20 cellular contexts compared by ENCODE assay signal in the genomic region with DNA sequence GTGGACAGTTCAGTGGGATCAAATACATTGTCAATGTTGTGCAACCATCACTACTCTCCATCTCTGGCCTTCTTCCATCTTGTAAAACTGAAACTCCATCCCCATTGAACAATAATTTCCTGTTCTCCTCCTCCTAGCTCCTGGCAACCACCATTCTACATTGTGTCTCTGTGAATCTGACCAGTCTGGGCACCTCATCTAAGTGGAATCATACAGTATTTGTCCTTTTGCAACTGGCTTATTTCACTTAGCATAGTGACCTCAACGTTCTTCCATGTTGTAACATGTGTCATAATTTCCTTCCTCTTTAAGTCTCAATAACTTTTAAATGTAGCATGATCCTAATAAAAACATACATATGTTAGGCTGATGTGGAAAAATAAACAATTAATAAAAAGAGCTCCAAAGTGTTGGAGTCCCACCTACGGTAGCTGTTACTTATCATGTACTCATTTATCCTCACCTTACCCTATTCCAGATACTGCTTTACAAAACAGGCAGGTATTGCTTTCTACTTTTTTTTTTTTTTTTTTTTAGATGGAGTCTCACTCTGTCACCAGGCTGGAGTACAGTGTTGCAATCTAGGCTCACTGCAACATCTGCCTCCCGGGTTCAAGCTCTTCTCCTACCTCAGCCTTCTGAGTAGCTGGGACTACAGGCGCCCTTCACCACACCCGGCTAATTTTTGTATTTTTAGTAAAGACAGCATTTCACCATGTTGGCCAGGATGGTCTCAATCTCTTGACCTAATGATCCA.
DNase-seq lines count a peak whose midpoint lies in the region; ATAC-seq lines count a peak whose summit lies in the region.
"Had no signal": no experiment of that assay in that cellular context is flagged by ENCODE, and none has a peak within 500 bp of the region (broad histone marks: within the 10 kb centered on the region; RNA-seq: fewer than 3 reads in every experiment).

No MANE protein-coding gene starts in this region.

- H3K4me3 ChIP-seq in naive thymus-derived CD4-positive, alpha-beta T cell (ENCODE audit: low read length) = no peak overlapping the region
- H3K4me3 ChIP-seq: breast epithelium had no signal

- H3K36me3 ChIP-seq in naive thymus-derived CD4-positive, alpha-beta T cell (ENCODE audit: control insufficient read depth in 2 of 3, insufficient read depth in 3 of 3, low read length in 3 of 3) = no peaks in the 10 kb centered on the region
- H3K36me3 ChIP-seq: breast epithelium had no signal

- DNase-seq in HT1080 (ENCODE audit: low read depth) (peak; percentile 20), NCI-H2196 treated with DMSO at 0.1 percent for 48 hours (lab: John Stamatoyannopoulos, UW; ENCODE audit: unreplicated experiment) (peak; percentile 16), dermis microvascular lymphatic vessel endothelial cell (ENCODE audit: low read depth in 2 of 2) (peak; percentile 31 to 50), G401 (ENCODE audit: low spot score) (no peak), NCI-H69 (lab: John Stamatoyannopoulos, UW) (no peak), HT-29 (ENCODE audit: low spot score) (no peak)
- DNase-seq in naive thymus-derived CD4-positive, alpha-beta T cell = no peak
- DNase-seq: activated CD4-positive, alpha-beta T cell treated with anti-CD3 and anti-CD28 coated beads, Interleukin-2, amount 10 ng/mL, durations not matched to agents 24 days and 14 days; activated naive CD8-positive, alpha-beta T cell treated with anti-CD3 and anti-CD28 coated beads, Interleukin-2, amount 10 ng/mL, durations not matched to agents 7 days and 5 days; activated T-cell treated with anti-CD3 and anti-CD28 coated beads, Interleukin-2, amount 50 U/mL, for 24 hours; CD4-positive, CD25-positive, alpha-beta regulatory T cell; DND-41; HCEC 1CT; NCI-H146; NCI-H524 treated with DMSO at 0.1 percent for 48 hours; stimulated activated CD4-positive, alpha-beta T cell treated with anti-CD3 and anti-CD28 coated beads, Interleukin-12 subunit alpha, Interleukin-12 subunit beta, amount 100 ng/mL, for 4 hours; substantia nigra had no signal

- POLR2A ChIA-PET in naive thymus-derived CD4-positive, alpha-beta T cell (lab: Charles Lee) = interaction anchor here (0.7 kb wide), 1 partner anchor 38 kb away, joined by 3 read pairs; no protein-coding TSS in a partner anchor

- H3K27me3 ChIP-seq in naive thymus-derived CD4-positive, alpha-beta T cell (ENCODE audit: control insufficient read depth in 2 of 2, insufficient read depth in 2 of 2, low read length in 2 of 2) = no peaks in the 10 kb centered on the region
- H3K27me3 ChIP-seq: breast epithelium had no signal

- H3K27ac Mint-ChIP-seq in naive thymus-derived CD4-positive, alpha-beta T cell = peak overlapping the region in 1 of 9 donors; percentile 1
- H3K27ac Mint-ChIP-seq: activated CD4-positive, alpha-beta T cell treated with anti-CD3 and anti-CD28 coated beads, Interleukin-2, amount 10 ng/mL, durations not matched to agents 24 days and 14 days; activated naive CD8-positive, alpha-beta T cell treated with anti-CD3 and anti-CD28 coated beads, Interleukin-2, amount 10 ng/mL, durations not matched to agents 7 days and 5 days; activated T-cell treated with anti-CD3 and anti-CD28 coated beads, Interleukin-2, amount 50 U/mL, for 24 hours had no signal

- peaks cover 0 to 14% (median 5%) of the 10 kb centered on the region in 7 donors for H3K4me1 Mint-ChIP-seq in naive thymus-derived CD4-positive, alpha-beta T cell

- H3K27ac ChIP-seq in naive thymus-derived CD4-positive, alpha-beta T cell (ENCODE audit: low read depth, low read length) = no peak overlapping the region
- H3K27ac ChIP-seq: breast epithelium, parathyroid adenoma had no signal

- H3K9me3 ChIP-seq in naive thymus-derived CD4-positive, alpha-beta T cell (ENCODE audit: control insufficient read depth in 2 of 3, low read length in 3 of 3) = no peaks in the 10 kb centered on the region
- H3K9me3 ChIP-seq: breast epithelium had no signal

- H3K27me3 Mint-ChIP-seq in naive thymus-derived CD4-positive, alpha-beta T cell = no peaks in the 10 kb centered on the region
- H3K27me3 Mint-ChIP-seq: activated CD4-positive, alpha-beta T cell treated with anti-CD3 and anti-CD28 coated beads, Interleukin-2, amount 10 ng/mL, durations not matched to agents 24 days and 14 days; activated naive CD8-positive, alpha-beta T cell treated with anti-CD3 and anti-CD28 coated beads, Interleukin-2, amount 10 ng/mL, durations not matched to agents 7 days and 5 days; activated T-cell treated with anti-CD3 and anti-CD28 coated beads, Interleukin-2, amount 50 U/mL, for 24 hours; CD4-positive, CD25-positive, alpha-beta regulatory T cell had no signal

- peaks cover 0 to 19% (median 0%) of the 10 kb centered on the region in 11 donors for H3K9me3 Mint-ChIP-seq in naive thymus-derived CD4-positive, alpha-beta T cell
- H3K9me3 Mint-ChIP-seq: activated T-cell treated with anti-CD3 and anti-CD28 coated beads, Interleukin-2, amount 50 U/mL, for 24 hours had no signal

- intact Hi-C loops in naive thymus-derived CD4-positive, alpha-beta T cell (cut with micrococcal nuclease) = no loop called here

- H3K36me3 Mint-ChIP-seq in naive thymus-derived CD4-positive, alpha-beta T cell = peaks cover 0 to 24% (median 0%) of the 10 kb centered on the region in 5 donors
- H3K36me3 Mint-ChIP-seq: CD4-positive, CD25-positive, alpha-beta regulatory T cell had no signal

- peak; percentile 87 for ATAC-seq in naive thymus-derived CD4-positive, alpha-beta T cell
- no peak for ATAC-seq in GM18502 (IDR thresholded peaks at IDR 0.05; ENCODE audit: poor library complexity, unreplicated experiment)

- H3K4me1 ChIP-seq in naive thymus-derived CD4-positive, alpha-beta T cell (ENCODE audit: control insufficient read depth in 2 of 2, insufficient read depth in 2 of 2, low read length in 2 of 2) = no peaks in the 10 kb centered on the region
- H3K4me1 ChIP-seq: breast epithelium, parathyroid adenoma had no signal

- no peak overlapping the region for H3K4me3 Mint-ChIP-seq in naive thymus-derived CD4-positive, alpha-beta T cell
- H3K4me3 Mint-ChIP-seq: activated CD4-positive, alpha-beta T cell treated with anti-CD3 and anti-CD28 coated beads, Interleukin-2, amount 10 ng/mL, durations not matched to agents 24 days and 14 days; activated naive CD8-positive, alpha-beta T cell treated with anti-CD3 and anti-CD28 coated beads, Interleukin-2, amount 10 ng/mL, durations not matched to agents 7 days and 5 days; activated T-cell treated with anti-CD3 and anti-CD28 coated beads, Interleukin-2, amount 50 U/mL, for 24 hours; CD4-positive, CD25-positive, alpha-beta regulatory T cell had no signal

- CTCF ChIA-PET in naive thymus-derived CD4-positive, alpha-beta T cell (lab: Charles Lee) = interaction anchor here (1.1 to 1.3 kb wide), 2 partner anchors 48 to 250 kb away, joined by 3 to 5 read pairs; no protein-coding TSS in a partner anchor

- in situ Hi-C loops in G401 (cut with HindIII; ENCODE audit: low sequenced_read_pairs) = no loop called here

Comparison
In these comparisons a context has a peak if more than half of its experiments do, and no peak if none do; other contexts are left out.
1. DNase-seq: peak in HT1080 (single experiment), NCI-H2196 treated with DMSO at 0.1 percent for 48 hours (single experiment) and dermis microvascular lymphatic vessel endothelial cell (2 of 2); none in naive thymus-derived CD4-positive, alpha-beta T cell (0 of 9), G401 (single experiment), NCI-H69 (single experiment) and HT-29 (single experiment).